14 cellular contexts compared by ENCODE assay signal in genomic region chr17:81337449-81337848, GRCh38. TPM values are rescaled to one million over a fixed set of nuclear protein-coding genes. Genes with fewer than 3 reads are reported as not detected.
DNase-seq lines count a peak whose midpoint lies in the region; ATAC-seq and TF ChIP-seq lines count a peak whose summit lies in the region.
"Had no signal": no experiment of that assay in that cellular context is flagged by ENCODE, and none has a peak within 500 bp of the region (broad histone marks: within the 10 kb centered on the region; RNA-seq: fewer than 3 reads in every experiment).

No MANE protein-coding gene starts in this region.

- no peaks in the 10 kb centered on the region for H3K27me3 Mint-ChIP-seq in nephron progenitor cell (ENCODE audit: low read depth, poor library complexity)

- H3K27ac Mint-ChIP-seq in nephron progenitor cell = no peak overlapping the region
- H3K27ac Mint-ChIP-seq: stimulated activated naive CD8-positive, alpha-beta T cell treated with anti-CD3 and anti-CD28 coated beads, Interleukin-15, amount 100 ng/mL, for 72 hours had no signal

- H3K4me1 ChIP-seq in RWPE2 (ENCODE audit: insufficient read depth, poor library complexity, severe bottlenecking) (peaks cover 11% of the 10 kb centered on the region), gastrocnemius medialis (peaks cover 65 to 70% of the 10 kb centered on the region in 2 donors)

- TF ChIP-seq CTCF in RWPE2 (IDR thresholded peaks at IDR 0.05; ENCODE audit: poor library complexity, severe bottlenecking) (no peak), gastrocnemius medialis (IDR thresholded peaks at IDR 0.05 in 4 of 5, conservative IDR thresholded peaks at IDR 0.05 in 1 of 5) (no peak), nephron progenitor cell (IDR thresholded peaks at IDR 0.05) (no peak)

- intact Hi-C loops in gastrocnemius medialis (cut with DNase I; ENCODE audit: low total_unique reads) = no loop called here

- H3K27me3 ChIP-seq in RWPE2 (ENCODE audit: insufficient read depth, poor library complexity, severe bottlenecking) (no peaks in the 10 kb centered on the region), gastrocnemius medialis (no peaks in the 10 kb centered on the region)

- ATAC-seq in RWPE2 (ENCODE audit: low read depth) = no peak
- ATAC-seq in gastrocnemius medialis = no peak
- ATAC-seq in GM21825 (IDR thresholded peaks at IDR 0.05; ENCODE audit: unreplicated experiment) = no peak
- ATAC-seq: stimulated activated naive CD8-positive, alpha-beta T cell treated with anti-CD3 and anti-CD28 coated beads, Interleukin-15, amount 100 ng/mL, for 72 hours had no signal

- DNase-seq in HT-29 (ENCODE audit: low spot score) (peak; percentile 43), RWPE2 (ENCODE audit: low spot score) (peak; percentile 73), left kidney (ENCODE audit: low read depth, low spot score) (peak; percentile 70), gastrocnemius medialis (peak in 1 of 2 donors; percentile 61), NCI-H2227 (lab: John Stamatoyannopoulos, UW; ENCODE audit: unreplicated experiment) (no peak), nephron progenitor cell (no peak)
- DNase-seq: activated CD4-positive, CD25-positive, alpha-beta regulatory T cell treated with anti-CD3 and anti-CD28 coated beads, Interleukin-2, amount 50 U/mL, for 72 hours; activated T-cell treated with anti-CD3 and anti-CD28 coated beads, Interleukin-2, amount 50 U/mL, for 1 hour; dermis blood vessel endothelial cell; GDM1; GM23248; KBM-7; stimulated activated naive CD8-positive, alpha-beta T cell treated with anti-CD3 and anti-CD28 coated beads, Interleukin-15, amount 100 ng/mL, for 72 hours had no signal

- H3K9me3 ChIP-seq in RWPE2 (ENCODE audit: severe bottlenecking) (no peaks in the 10 kb centered on the region), gastrocnemius medialis (no peaks in the 10 kb centered on the region)

- in situ Hi-C loops in gastrocnemius medialis (cut with MboI; ENCODE audit: low sequenced_read_pairs in 4 of 4) = no loop called here

- no peaks in the 10 kb centered on the region for H3K36me3 ChIP-seq in RWPE2 (ENCODE audit: low read depth)
- H3K36me3 ChIP-seq in gastrocnemius medialis = no peaks in the 10 kb centered on the region

- peaks cover 3% of the 10 kb centered on the region for H3K36me3 Mint-ChIP-seq in nephron progenitor cell (ENCODE audit: low read depth)

- no peak overlapping the region for H3K4me3 ChIP-seq in RWPE2 (ENCODE audit: severe bottlenecking)
- no peak overlapping the region for H3K4me3 ChIP-seq in gastrocnemius medialis
- H3K4me3 ChIP-seq: GM23248 had no signal

- peaks cover 73% of the 10 kb centered on the region for H3K4me1 Mint-ChIP-seq in nephron progenitor cell

- no peak for TF ChIP-seq POLR2A in gastrocnemius medialis (IDR thresholded peaks at IDR 0.05)

- no peak overlapping the region for H3K27ac ChIP-seq in RWPE2 (ENCODE audit: poor library complexity, severe bottlenecking)
- peak overlapping the region in 3 of 4 donors; percentile 19 to 99 (median 98) for H3K27ac ChIP-seq in gastrocnemius medialis
- H3K27ac ChIP-seq: GM23248 had no signal

- no peak overlapping the region for H3K4me3 Mint-ChIP-seq in nephron progenitor cell
- H3K4me3 Mint-ChIP-seq: stimulated activated naive CD8-positive, alpha-beta T cell treated with anti-CD3 and anti-CD28 coated beads, Interleukin-15, amount 100 ng/mL, for 72 hours had no signal

- no peaks in the 10 kb centered on the region for H3K9me3 Mint-ChIP-seq in nephron progenitor cell
- H3K9me3 Mint-ChIP-seq: stimulated activated naive CD8-positive, alpha-beta T cell treated with anti-CD3 and anti-CD28 coated beads, Interleukin-15, amount 100 ng/mL, for 72 hours had no signal

RNA-seq across cellular contexts. Expression of gene SLC38A10, which starts 42.3 kb away (rescaled TPM):
- total RNA-seq in HT-29 (2014; rRNA removed; shearing (Covaris generic)) = 109 and 116 TPM in 2 replicates
- 10 to 100 TPM; 24.5 to 56.5 (median 28.8) TPM for total RNA-seq in gastrocnemius medialis

RNA-seq across cellular contexts. Expression of gene BAHCC1, which starts 57.8 kb away (rescaled TPM):
- total RNA-seq in HT-29 (2014; rRNA removed; shearing (Covaris generic)) = 10.4 and 11.6 TPM in 2 replicates
- total RNA-seq in gastrocnemius medialis = 1 to 10 TPM; 2.5 to 8.4 (median 5.8) TPM

Comparison
In these comparisons a context has a peak if more than half of its experiments do, and no peak if none do; other contexts are left out.
1. DNase-seq: peak in HT-29 (single experiment), RWPE2 (single experiment) and left kidney (single experiment); none in NCI-H2227 (single experiment) and nephron progenitor cell (single experiment).